In the genomic region with DNA sequence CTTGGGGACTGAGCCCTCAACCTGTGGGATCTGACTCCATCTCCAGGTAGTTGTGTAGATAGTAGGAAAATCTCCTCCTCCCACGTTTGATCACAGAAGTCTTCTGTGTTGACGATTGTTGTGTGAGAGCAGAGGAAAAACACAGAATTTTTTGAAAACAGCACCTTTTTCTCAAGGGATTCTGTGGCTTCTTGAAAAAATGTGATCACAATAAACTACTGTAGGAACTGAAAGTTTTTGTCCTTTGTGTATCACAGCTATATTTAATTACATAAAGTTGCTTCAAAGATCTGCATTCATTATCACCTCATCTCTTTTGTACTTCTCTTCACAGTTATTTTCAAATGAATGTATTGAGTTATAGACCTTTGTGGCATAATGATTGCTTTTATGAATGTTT, we compare ENCODE assay signal across 13 cellular contexts.
DNase-seq lines count a peak whose midpoint lies in the region; ATAC-seq lines count a peak whose summit lies in the region.
"Had no signal": no experiment of that assay in that cellular context is flagged by ENCODE, and none has a peak within 500 bp of the region (broad histone marks: within the 10 kb centered on the region; RNA-seq: fewer than 3 reads in every experiment).

No MANE protein-coding gene starts in this region.

- H3K27me3 Mint-ChIP-seq in T-helper 2 cell treated with Interferon-gamma antibody and Interleukin-4, amounts not matched to agents 5 μg/mL and 100 μg/mL, for 36 hours (ENCODE audit: low read depth): no peaks in the 10 kb centered on the region
- no peaks in the 10 kb centered on the region for H3K27me3 Mint-ChIP-seq in activated naive CD8-positive, alpha-beta T cell

- H3K27ac Mint-ChIP-seq in T-helper 2 cell treated with Interferon-gamma antibody and Interleukin-4, amounts not matched to agents 5 μg/mL and 100 μg/mL, for 36 hours: peak overlapping the region; percentile 11
- peak overlapping the region; percentile 77 for H3K27ac Mint-ChIP-seq in activated naive CD8-positive, alpha-beta T cell

- no peak overlapping the region for H3K4me3 ChIP-seq in skeletal muscle tissue (ENCODE audit: low read length in 3 of 3)
- H3K4me3 ChIP-seq: stomach had no signal

- ATAC-seq in HG02610 (IDR thresholded peaks at IDR 0.05; ENCODE audit: unreplicated experiment): peak; percentile 42
- ATAC-seq in GM21737 (IDR thresholded peaks at IDR 0.05; ENCODE audit: unreplicated experiment): no peak
- no peak for ATAC-seq in GM19351 (IDR thresholded peaks at IDR 0.05; ENCODE audit: unreplicated experiment)
- no peak for ATAC-seq in HG03135 (IDR thresholded peaks at IDR 0.05; ENCODE audit: unreplicated experiment)

- H3K9ac ChIP-seq in skeletal muscle tissue (ENCODE audit: low read depth in 1 of 3, low read length in 3 of 3): no peak overlapping the region

- peak overlapping the region; percentile 0 for H3K4me3 Mint-ChIP-seq in T-helper 2 cell treated with Interferon-gamma antibody and Interleukin-4, amounts not matched to agents 5 μg/mL and 100 μg/mL, for 36 hours
- peak overlapping the region; percentile 21 for H3K4me3 Mint-ChIP-seq in activated naive CD8-positive, alpha-beta T cell

- DNase-seq in T-helper 2 cell treated with Interferon-gamma antibody and Interleukin-4, amounts not matched to agents 5 μg/mL and 100 μg/mL, for 36 hours (ENCODE audit: low spot score): no peak
- no peak for DNase-seq in T-helper 2 cell
- DNase-seq: activated CD4-positive, CD25-positive, alpha-beta regulatory T cell; NCI-H2081 treated with DMSO at 0.1 percent for 48 hours; NCI-H69; stomach had no signal

- H3K27ac ChIP-seq in skeletal muscle tissue (ENCODE audit: low read depth, low read length): peak overlapping the region; percentile 41
- H3K27ac ChIP-seq: 22Rv1 had no signal

- H3K27me3 ChIP-seq in skeletal muscle tissue (ENCODE audit: control insufficient read depth in 3 of 3, insufficient read depth in 3 of 3, low read length in 3 of 3): no peaks in the 10 kb centered on the region
- H3K27me3 ChIP-seq: stomach had no signal

- H3K9me3 Mint-ChIP-seq in T-helper 2 cell treated with Interferon-gamma antibody and Interleukin-4, amounts not matched to agents 5 μg/mL and 100 μg/mL, for 36 hours: no peaks in the 10 kb centered on the region
- H3K9me3 Mint-ChIP-seq in activated naive CD8-positive, alpha-beta T cell (ENCODE audit: low read depth): no peaks in the 10 kb centered on the region

- no peaks in the 10 kb centered on the region for H3K36me3 ChIP-seq in skeletal muscle tissue (ENCODE audit: control insufficient read depth in 3 of 3, insufficient read depth in 3 of 3, low read length in 3 of 3)
- H3K36me3 ChIP-seq: stomach had no signal

- H3K9me3 ChIP-seq in skeletal muscle tissue (ENCODE audit: control insufficient read depth in 3 of 3, low read length in 3 of 3): no peaks in the 10 kb centered on the region
- H3K9me3 ChIP-seq: stomach had no signal

- H3K4me1 Mint-ChIP-seq in T-helper 2 cell treated with Interferon-gamma antibody and Interleukin-4, amounts not matched to agents 5 μg/mL and 100 μg/mL, for 36 hours (ENCODE audit: low read depth): peaks cover 59% of the 10 kb centered on the region
- H3K4me1 Mint-ChIP-seq in activated naive CD8-positive, alpha-beta T cell (ENCODE audit: low read depth): peaks cover 77% of the 10 kb centered on the region

- peaks cover 22 to 36% (median 35%) of the 10 kb centered on the region in 3 donors for H3K4me1 ChIP-seq in skeletal muscle tissue (ENCODE audit: control insufficient read depth in 3 of 3, insufficient read depth in 3 of 3, low read length in 3 of 3)

- peaks cover 2% of the 10 kb centered on the region for H3K36me3 Mint-ChIP-seq in T-helper 2 cell treated with Interferon-gamma antibody and Interleukin-4, amounts not matched to agents 5 μg/mL and 100 μg/mL, for 36 hours (ENCODE audit: low read depth)
- H3K36me3 Mint-ChIP-seq in activated naive CD8-positive, alpha-beta T cell: peaks cover 9% of the 10 kb centered on the region
